ENCODE assay signal across 24 cellular contexts in the genomic region with DNA sequence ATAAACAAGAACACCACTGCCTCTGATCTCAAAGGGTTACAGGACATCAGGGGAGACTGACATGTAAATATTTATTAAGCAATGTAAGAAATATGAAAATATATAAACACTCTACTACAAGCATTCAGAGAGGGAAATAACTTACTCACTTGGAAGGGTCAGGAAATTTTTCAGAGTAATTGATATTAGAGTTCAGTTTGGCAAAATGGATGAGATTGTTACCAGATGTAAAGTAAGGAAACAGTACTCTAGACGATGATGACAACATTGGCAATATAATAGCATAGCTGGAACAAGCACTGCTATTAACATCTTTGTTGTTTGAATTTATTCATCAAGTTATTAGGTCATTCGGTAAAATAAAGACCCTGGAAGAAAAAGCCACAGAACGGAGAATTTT. TPM values are rescaled to one million over a fixed set of nuclear protein-coding genes. Genes with fewer than 3 reads are reported as not detected.
A peak's percentile ranks its signal among the peaks of the same experiment; 100 is the strongest.
DNase-seq lines count a peak whose midpoint lies in the region; ATAC-seq and TF ChIP-seq lines count a peak whose summit lies in the region.
"Had no signal": no experiment of that assay in that cellular context is flagged by ENCODE, and none has a peak within 500 bp of the region (broad histone marks: within the 10 kb centered on the region; RNA-seq: fewer than 3 reads in every experiment).

No MANE protein-coding gene starts in this region.

- ATAC-seq in HG03469 (IDR thresholded peaks at IDR 0.05; ENCODE audit: unreplicated experiment) = no peak
- ATAC-seq: activated CD8-positive, alpha-beta memory T cell treated with anti-CD3 and anti-CD28 coated beads, Interleukin-2, amount 10 ng/mL, durations not matched to agents 7 days and 5 days; activated T-cell treated with anti-CD3 and anti-CD28 coated beads, Interleukin-2, amount 50 U/mL, for 4 hours; effector memory CD8-positive, alpha-beta T cell; naive thymus-derived CD4-positive, alpha-beta T cell; stimulated activated naive B cell treated with anti-CD40 and anti-IgM and Interleukin-4, amounts not matched to agents 10 μg/mL and 1 μg/mL and 100 μg/mL, for 72 hours had no signal

- TF ChIP-seq CTCF in fibroblast of mammary gland (conservative IDR thresholded peaks at IDR 0.05; ENCODE audit: control insufficient read depth, insufficient read depth, low read depth, low read length) (no peak), colonic mucosa (IDR thresholded peaks at IDR 0.05) (no peak)

- peak; percentile 6 for DNase-seq in GM03348 (ENCODE audit: low spot score)
- peak; percentile 17 for DNase-seq in fibroblast of mammary gland (ENCODE audit: low read depth)
- DNase-seq in colonic mucosa = no peak
- DNase-seq in H4 (ENCODE audit: low spot score) = no peak
- DNase-seq: ACHN; activated B cell treated with CpG ODN at 0.5 μM for 24 hours; activated CD8-positive, alpha-beta memory T cell treated with anti-CD3 and anti-CD28 coated beads, Interleukin-2, amount 10 ng/mL, durations not matched to agents 7 days and 5 days; activated gamma-delta T cell; activated T-cell treated with anti-CD3 and anti-CD28 coated beads, Interleukin-2, amount 50 U/mL, for 4 hours; cortex of kidney; effector memory CD8-positive, alpha-beta T cell; naive thymus-derived CD4-positive, alpha-beta T cell; psoas muscle; RPMI8226; stimulated activated naive B cell treated with anti-CD40 and anti-IgM and Interleukin-4, amounts not matched to agents 10 μg/mL and 1 μg/mL and 100 μg/mL, for 72 hours; T-helper 1 cell had no signal

- H3K4me3 ChIP-seq in fibroblast of mammary gland (ENCODE audit: control insufficient read depth, low read depth, low read length) = no peak overlapping the region
- H3K4me3 ChIP-seq in muscle layer of colon (ENCODE audit: low read depth in 1 of 2, low read length in 2 of 2) = no peak overlapping the region
- no peak overlapping the region for H3K4me3 ChIP-seq in subcutaneous abdominal adipose tissue (ENCODE audit: low read depth in 1 of 5, low read length in 5 of 5)
- H3K4me3 ChIP-seq in colonic mucosa = no peak overlapping the region
- H3K4me3 ChIP-seq: MG63, psoas muscle, skin epidermis, suprapubic skin had no signal

- H3K9ac ChIP-seq in muscle layer of colon (ENCODE audit: low read length) (no peak overlapping the region), subcutaneous abdominal adipose tissue (ENCODE audit: low read length in 5 of 5) (no peak overlapping the region), colonic mucosa (ENCODE audit: low read depth in 2 of 2, low read length in 2 of 2) (no peak overlapping the region)
- H3K9ac ChIP-seq: KMS-11 had no signal

- no peaks in the 10 kb centered on the region for H3K27me3 ChIP-seq in muscle layer of colon (ENCODE audit: control insufficient read depth in 1 of 2, insufficient read depth in 2 of 2, low read length in 2 of 2)
- no peaks in the 10 kb centered on the region for H3K27me3 ChIP-seq in subcutaneous abdominal adipose tissue (ENCODE audit: control insufficient read depth in 5 of 5, insufficient read depth in 4 of 5, low read length in 5 of 5)
- no peaks in the 10 kb centered on the region for H3K27me3 ChIP-seq in colonic mucosa
- H3K27me3 ChIP-seq: MG63, suprapubic skin had no signal

- no peaks in the 10 kb centered on the region for H3K9me3 ChIP-seq in muscle layer of colon (ENCODE audit: low read length)
- H3K9me3 ChIP-seq in subcutaneous abdominal adipose tissue (ENCODE audit: control insufficient read depth in 5 of 5, low read length in 5 of 5) = no peaks in the 10 kb centered on the region
- H3K9me3 ChIP-seq in colonic mucosa = no peaks in the 10 kb centered on the region
- H3K9me3 ChIP-seq: MG63, psoas muscle, suprapubic skin had no signal

- H3K4me1 ChIP-seq in muscle layer of colon (ENCODE audit: insufficient read depth, low read length) (peaks cover 51% of the 10 kb centered on the region), subcutaneous abdominal adipose tissue (ENCODE audit: control insufficient read depth in 5 of 5, insufficient read depth in 5 of 5, low read length in 5 of 5) (peaks cover 6 to 44% (median 27%) of the 10 kb centered on the region in 5 donors), colonic mucosa (peaks cover 3% of the 10 kb centered on the region)

- peak overlapping the region; percentile 2 for H3K27ac ChIP-seq in muscle layer of colon (ENCODE audit: low read depth, low read length)
- H3K27ac ChIP-seq in subcutaneous abdominal adipose tissue (ENCODE audit: low read depth, low read length) = peak overlapping the region; percentile 73
- no peak overlapping the region for H3K27ac ChIP-seq in colonic mucosa
- H3K27ac ChIP-seq: HL-60, KMS-11, psoas muscle, suprapubic skin had no signal

- H3K36me3 ChIP-seq in muscle layer of colon (ENCODE audit: insufficient read depth, low read length) (no peaks in the 10 kb centered on the region), subcutaneous abdominal adipose tissue (ENCODE audit: control insufficient read depth in 5 of 5, insufficient read depth in 5 of 5, low read length in 5 of 5) (no peaks in the 10 kb centered on the region), colonic mucosa (no peaks in the 10 kb centered on the region)
- H3K36me3 ChIP-seq: MG63, suprapubic skin had no signal

- intact Hi-C loops in colonic mucosa (cut with DNase I) = no loop called here

RNA-seq across cellular contexts. Expression of a gene that starts 49.2 kb away (rescaled TPM):
- total RNA-seq in colonic mucosa = 10 to 100 TPM in 1 of 2 donors, 1 to 10 TPM in 1; 7.9 to 11.7 TPM
- total RNA-seq in H4 (2014; rRNA removed; shearing (Covaris generic)) = 0.06 TPM in 1 of 2 replicates, not detected in the other
- total RNA-seq: activated B cell treated with CpG ODN at 0.5 μM for 24 hours; activated CD8-positive, alpha-beta memory T cell treated with anti-CD3 and anti-CD28 coated beads, Interleukin-2, amount 10 ng/mL, durations not matched to agents 7 days and 5 days had no signal

Comparison
In these comparisons a context has a peak if more than half of its experiments do, and no peak if none do; other contexts are left out.
1. DNase-seq: peak in GM03348 (single experiment) and fibroblast of mammary gland (single experiment); none in colonic mucosa (single experiment) and H4 (single experiment).